Comparison of ENCODE assay signal across 8 cellular contexts in the genomic region with DNA sequence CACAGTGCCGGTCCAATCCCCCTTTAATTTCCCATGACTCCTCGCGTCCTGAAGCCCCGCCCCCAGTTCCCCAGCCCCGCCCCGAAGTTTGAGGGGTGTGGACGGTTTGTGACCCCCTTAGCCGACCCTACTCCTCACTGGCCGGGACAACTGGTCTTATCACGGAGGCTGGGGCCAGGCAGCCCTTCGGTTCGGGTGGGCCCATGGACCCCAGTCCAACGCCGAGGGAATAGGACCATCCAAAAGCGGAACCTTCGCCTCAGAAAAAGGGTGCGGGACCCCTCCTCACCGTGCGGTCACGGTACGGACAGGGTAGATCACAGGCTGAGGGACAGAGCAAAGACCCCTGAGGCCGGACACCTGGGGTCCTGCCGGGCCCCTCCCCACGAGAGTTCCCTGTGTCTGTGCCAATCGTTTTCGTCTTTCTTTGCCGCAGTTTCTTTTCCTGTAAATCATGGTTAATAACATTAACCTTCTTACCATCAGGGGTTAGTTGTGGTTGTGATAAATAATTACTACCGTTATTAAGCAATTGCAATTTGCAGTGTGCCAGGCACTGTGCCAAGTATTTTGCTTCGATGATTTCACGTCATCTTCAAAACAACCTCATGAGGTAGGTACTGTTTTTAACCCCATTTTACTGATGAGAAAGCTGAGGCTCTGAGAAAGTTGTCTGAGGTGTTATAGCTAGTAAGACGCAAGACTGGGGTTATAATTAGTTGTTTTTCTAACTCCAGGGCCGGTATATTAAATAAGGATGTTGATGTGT. TPM values are rescaled to one million over a fixed set of nuclear protein-coding genes. Genes with fewer than 3 reads are reported as not detected.
DNase-seq lines count a peak whose midpoint lies in the region; ATAC-seq and TF ChIP-seq lines count a peak whose summit lies in the region.

No MANE protein-coding gene starts in this region.

- 4% methylated on average over 32 of the region's 32 CpGs for WGBS in liver

- H3K9ac ChIP-seq in NT2/D1 (ENCODE audit: insufficient read length, low read depth) = peak overlapping the region; percentile 95
- H3K9ac ChIP-seq in liver (ENCODE audit: low read depth in 1 of 2, low read length in 2 of 2) = peak overlapping the region; percentile 96

- H3K36me3 ChIP-seq in NT2/D1 (ENCODE audit: insufficient read depth, insufficient read length, low read length) (peaks cover 63% of the 10 kb centered on the region), liver (ENCODE audit: control insufficient read depth in 4 of 4, insufficient read depth in 3 of 4, low read depth in 1 of 4, low read length in 3 of 4) (peaks cover 0 to 17% (median 8%) of the 10 kb centered on the region in 4 donors), tibial artery (peaks cover 6 to 44% (median 22%) of the 10 kb centered on the region in 3 donors)

- H3K4me3 ChIP-seq in NT2/D1 (ENCODE audit: insufficient read length, low read depth) (peak overlapping the region; percentile 94), liver (ENCODE audit: low read depth in 1 of 3, low read length in 3 of 3) (peak overlapping the region; percentile 69 to 99 (median 78)), tibial artery (peak overlapping the region; percentile 90 to 94)

- no peaks in the 10 kb centered on the region for H3K27me3 ChIP-seq in NT2/D1 (ENCODE audit: insufficient read depth, insufficient read length)
- H3K27me3 ChIP-seq in liver (ENCODE audit: control insufficient read depth in 4 of 4, insufficient read depth in 4 of 4, low read length in 3 of 4) = no peaks in the 10 kb centered on the region
- H3K27me3 ChIP-seq in tibial artery = no peaks in the 10 kb centered on the region

- peak; percentile 40 for ATAC-seq in HG02623 (IDR thresholded peaks at IDR 0.05; ENCODE audit: unreplicated experiment)

- H3K9me3 ChIP-seq in NT2/D1 (ENCODE audit: insufficient read depth, low read length) = peaks cover 10% of the 10 kb centered on the region; the same call in 1 of the 2 replicates
- no peaks in the 10 kb centered on the region for H3K9me3 ChIP-seq in liver (ENCODE audit: control insufficient read depth in 4 of 4, low read length in 3 of 4)
- H3K9me3 ChIP-seq in tibial artery = no peaks in the 10 kb centered on the region

- peaks cover 6% of the 10 kb centered on the region for H3K4me1 ChIP-seq in NT2/D1 (ENCODE audit: insufficient read depth, insufficient read length)
- peaks cover 7 to 35% (median 31%) of the 10 kb centered on the region in 4 donors for H3K4me1 ChIP-seq in liver (ENCODE audit: control insufficient read depth in 4 of 4, insufficient read depth in 4 of 4, low read length in 3 of 4)
- H3K4me1 ChIP-seq in tibial artery = peaks cover 0 to 42% (median 30%) of the 10 kb centered on the region in 4 donors

- H3K27ac ChIP-seq in caudate nucleus (ENCODE audit: low read depth, low read length) (peak overlapping the region; percentile 100), liver (ENCODE audit: low read depth in 1 of 2, low read length in 2 of 2) (peak overlapping the region; percentile 94 to 97), tibial artery (peak overlapping the region; percentile 94 to 99)

- intact Hi-C loops in tibial artery (cut with DNase I; ENCODE audit: low total_unique reads) = no loop called here

- no peak for TF ChIP-seq RAD21 in liver (IDR thresholded peaks at IDR 0.05)

- DNase-seq in activated CD8-positive, alpha-beta memory T cell treated with anti-CD3 and anti-CD28 coated beads for 4 hours (ENCODE audit: low read depth in 2 of 2) = peak; percentile 52 to 55
- DNase-seq in activated CD8-positive, alpha-beta memory T cell treated with anti-CD3 and anti-CD28 coated beads, Interleukin-2, amount 50 U/mL, for 4 hours = no peak
- DNase-seq in NT2/D1 (ENCODE audit: low read depth, low spot score) = no peak
- DNase-seq in caudate nucleus (lab: John Stamatoyannopoulos, UW) = peak in 5 of 61 donors; percentile 44 to 89 (median 82)
- no peak for DNase-seq in tibial artery
- no peak for DNase-seq in cerebellar cortex (ENCODE audit: low spot score)

- TF ChIP-seq CTCF in liver (IDR thresholded peaks at IDR 0.05; ENCODE audit: low read depth, low read length, missing input control) (no peak), tibial artery (IDR thresholded peaks at IDR 0.05) (no peak)

TF ChIP-seq in liver, 16 proteins besides CTCF, POLR2A, EP300 and RAD21:
- peak in 1 of 2 donors; percentile 27 for TF ChIP-seq GABPA (IDR thresholded peaks at IDR 0.05 in 1 of 2, conservative IDR thresholded peaks at IDR 0.05 in 1 of 2)
- TF ChIP-seq, protein P1, sequence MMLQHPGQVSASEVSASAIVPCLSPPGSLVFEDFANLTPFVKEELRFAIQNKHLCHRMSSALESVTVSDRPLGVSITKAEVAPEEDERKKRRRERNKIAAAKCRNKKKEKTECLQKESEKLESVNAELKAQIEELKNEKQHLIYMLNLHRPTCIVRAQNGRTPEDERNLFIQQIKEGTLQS (IDR thresholded peaks at IDR 0.05) = no peak

RNA-seq across cellular contexts. Expression of gene TMUB2, which starts 0.5 kb away (rescaled TPM):
- total RNA-seq in liver = 10 to 100 TPM; 12.2 to 14.7 TPM
- 10 to 100 TPM; 13.3 to 18.8 TPM for polyA plus RNA-seq in liver

RNA-seq across cellular contexts. Expression of gene ATXN7L3, which starts 12.4 kb away (rescaled TPM):
- total RNA-seq in liver = 10 to 100 TPM; 13.8 to 20.9 TPM
- 10 to 100 TPM in 1 of 2 donors, 1 to 10 TPM in 1; 5.1 to 15.7 TPM for polyA plus RNA-seq in liver

RNA-seq across cellular contexts. Expression of gene ASB16, which starts 16.8 kb away (rescaled TPM):
- total RNA-seq in liver = under 1 TPM in 1 of 2 donors, not detected in 1; 0.37 TPM
- polyA plus RNA-seq in liver = under 1 TPM; 0.02 to 0.08 TPM

RNA-seq across cellular contexts. Expression of gene UBTF, which starts 32.2 kb away (rescaled TPM):
- 10 to 100 TPM; 27.2 to 39.6 TPM for total RNA-seq in liver
- polyA plus RNA-seq in liver = 10 to 100 TPM; 12.5 to 20.6 TPM

RNA-seq across cellular contexts. Expression of gene HROB, which starts 45.6 kb away (rescaled TPM):
- 1 to 10 TPM in 1 of 2 donors, under 1 TPM in 1; 0.08 to 1.9 TPM for total RNA-seq in liver
- polyA plus RNA-seq in liver = under 1 TPM; 0.29 to 0.32 TPM

Comparison
In these comparisons a context has a peak if more than half of its experiments do, and no peak if none do; other contexts are left out.
1. DNase-seq: peak in activated CD8-positive, alpha-beta memory T cell treated with anti-CD3 and anti-CD28 coated beads for 4 hours (2 of 2); none in activated CD8-positive, alpha-beta memory T cell treated with anti-CD3 and anti-CD28 coated beads, Interleukin-2, amount 50 U/mL, for 4 hours (single experiment), NT2/D1 (single experiment), tibial artery (0 of 2) and cerebellar cortex (single experiment).
2. Peak in every context shown above with its lines, with median percentiles within 50 percentile points of each other: H3K4me3 ChIP-seq and H3K27ac ChIP-seq.